ENCODE assay signal across 7 cellular contexts in genomic region chr1:5992034-5992813, GRCh38. TPM values are rescaled to one million over a fixed set of nuclear protein-coding genes. Genes with fewer than 3 reads are reported as not detected.
DNase-seq lines count a peak whose midpoint lies in the region; ATAC-seq, FAIRE-seq and TF ChIP-seq lines count a peak whose summit lies in the region.

TSS of gene NPHP4 (minus strand) at chr1:5992425. CDS start at chr1:5986289, 6,136 bp downstream.

- no peaks in the 10 kb centered on the region for H3K9me3 ChIP-seq in hepatocyte (ENCODE audit: low read depth)

- H2AFZ ChIP-seq in hepatocyte = peak within 1 kb of the TSS; percentile 58

- H3K36me3 ChIP-seq in hepatocyte (replicated peaks; ENCODE audit: insufficient read depth, low read depth) = no peaks in the 10 kb centered on the region

- peak within 1 kb of the TSS; percentile 78 for H3K27ac ChIP-seq in hepatocyte

- H3K9me2 ChIP-seq in hepatocyte (replicated peaks; ENCODE audit: insufficient read depth) = no peaks in the 10 kb centered on the region

- peak; percentile 100 for FAIRE-seq in GM18507 (lab: Jason Lieb, UNC)

- ATAC-seq in HG02973 (IDR thresholded peaks at IDR 0.05; ENCODE audit: unreplicated experiment) = peak; percentile 86

- 1% methylated on average over 63 of the region's 93 CpGs for WGBS in hepatocyte (ENCODE audit: low lambda C conversion rate, missing lambda C conversion rate)

- DNase-seq in GM18507 (ENCODE audit: extremely low spot score, insufficient read length, low read depth) = peak; percentile 99
- peak; percentile 97 for DNase-seq in NCI-H2029 (lab: John Stamatoyannopoulos, UW)
- peak; percentile 98 for DNase-seq in T1000 (lab: John Stamatoyannopoulos, UW)
- DNase-seq in astrocyte of the hippocampus (ENCODE audit: low read depth, low spot score) = peak; percentile 100
- DNase-seq in hepatocyte (ENCODE audit: low spot score) = peak; percentile 99
- DNase-seq in renal cortical epithelial cell (ENCODE audit: low read depth) = peak; percentile 97

- H4K20me1 ChIP-seq in hepatocyte (ENCODE audit: insufficient read depth, poor library complexity, severe bottlenecking) = no peaks in the 10 kb centered on the region

- peaks cover 9% of the 10 kb centered on the region for H3K79me2 ChIP-seq in hepatocyte

- peaks cover 9% of the 10 kb centered on the region for H3K4me1 ChIP-seq in hepatocyte (ENCODE audit: insufficient read depth)

- H3K4me2 ChIP-seq in hepatocyte = peak within 1 kb of the TSS; percentile 98

- peak within 1 kb of the TSS; percentile 54 for H3K4me3 ChIP-seq in hepatocyte

- H3K27me3 ChIP-seq in hepatocyte = peaks cover 11% of the 10 kb centered on the region

- no peak for TF ChIP-seq CTCF in hepatocyte (IDR thresholded peaks at IDR 0.05; ENCODE audit: poor library complexity)

RNA-seq across cellular contexts. Expression of gene NPHP4, which starts in this region (rescaled TPM):
- total RNA-seq in hepatocyte = 5.4 and 6.0 TPM in 2 replicates
- 5.6 and 6.7 TPM in 2 replicates for polyA plus RNA-seq in hepatocyte
- 4.0 and 14.3 TPM in 2 replicates for total RNA-seq in renal cortical epithelial cell

Comparison
In these comparisons a context has a peak if more than half of its experiments do, and no peak if none do; other contexts are left out.
1. Peak in every context shown above with its lines: DNase-seq, ATAC-seq, H3K4me3 ChIP-seq and H3K27ac ChIP-seq.